1 cellular context compared by ENCODE assay signal in the genomic region with DNA sequence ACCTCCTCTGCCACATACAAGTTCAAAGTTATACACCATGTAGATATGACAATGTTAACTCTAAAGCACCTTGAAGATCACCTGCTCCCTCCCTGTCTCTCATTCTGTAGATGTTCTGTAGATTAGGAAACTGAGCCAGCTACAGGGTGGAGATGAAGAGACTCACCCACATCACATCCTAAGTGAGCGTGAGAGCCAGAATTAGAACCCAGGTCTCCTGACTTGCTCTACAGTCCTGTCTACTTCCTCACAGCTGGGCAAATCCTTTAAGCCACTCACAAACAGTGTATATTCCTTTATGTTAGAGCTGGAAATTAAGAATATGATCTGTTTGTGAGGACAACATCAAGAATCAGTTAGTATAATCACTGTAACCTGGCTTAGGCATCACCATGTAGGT.
TF ChIP-seq lines count a peak whose summit lies in the region.

No MANE protein-coding gene starts in this region.

TF ChIP-seq in HepG2, 621 proteins besides CTCF, POLR2A, EP300 and RAD21:
- TF ChIP-seq HBP1 (CRISPR knock-in tag; IDR thresholded peaks at IDR 0.05; ENCODE audit: low read depth) (no peak), TBL1XR1 (IDR thresholded peaks at IDR 0.05; ENCODE audit: borderline replicate concordance, low read length, partially characterized antibody) (no peak), ETV6 (CRISPR knock-in tag; conservative IDR thresholded peaks at IDR 0.05) (no peak), RAD51 (IDR thresholded peaks at IDR 0.05; ENCODE audit: borderline replicate concordance) (no peak), ZNF121 (CRISPR knock-in tag; IDR thresholded peaks at IDR 0.05) (no peak), MAF1 (CRISPR knock-in tag; IDR thresholded peaks at IDR 0.05; ENCODE audit: borderline replicate concordance) (no peak), TRIM24 (CRISPR knock-in tag; IDR thresholded peaks at IDR 0.05) (no peak), KDM5A (IDR thresholded peaks at IDR 0.05; ENCODE audit: borderline replicate concordance, low read length) (no peak), KDM1A (CRISPR knock-in tag; IDR thresholded peaks at IDR 0.05) (no peak), NRL (CRISPR knock-in tag; IDR thresholded peaks at IDR 0.05; ENCODE audit: borderline replicate concordance) (no peak)
- TF ChIP-seq, protein P1, sequence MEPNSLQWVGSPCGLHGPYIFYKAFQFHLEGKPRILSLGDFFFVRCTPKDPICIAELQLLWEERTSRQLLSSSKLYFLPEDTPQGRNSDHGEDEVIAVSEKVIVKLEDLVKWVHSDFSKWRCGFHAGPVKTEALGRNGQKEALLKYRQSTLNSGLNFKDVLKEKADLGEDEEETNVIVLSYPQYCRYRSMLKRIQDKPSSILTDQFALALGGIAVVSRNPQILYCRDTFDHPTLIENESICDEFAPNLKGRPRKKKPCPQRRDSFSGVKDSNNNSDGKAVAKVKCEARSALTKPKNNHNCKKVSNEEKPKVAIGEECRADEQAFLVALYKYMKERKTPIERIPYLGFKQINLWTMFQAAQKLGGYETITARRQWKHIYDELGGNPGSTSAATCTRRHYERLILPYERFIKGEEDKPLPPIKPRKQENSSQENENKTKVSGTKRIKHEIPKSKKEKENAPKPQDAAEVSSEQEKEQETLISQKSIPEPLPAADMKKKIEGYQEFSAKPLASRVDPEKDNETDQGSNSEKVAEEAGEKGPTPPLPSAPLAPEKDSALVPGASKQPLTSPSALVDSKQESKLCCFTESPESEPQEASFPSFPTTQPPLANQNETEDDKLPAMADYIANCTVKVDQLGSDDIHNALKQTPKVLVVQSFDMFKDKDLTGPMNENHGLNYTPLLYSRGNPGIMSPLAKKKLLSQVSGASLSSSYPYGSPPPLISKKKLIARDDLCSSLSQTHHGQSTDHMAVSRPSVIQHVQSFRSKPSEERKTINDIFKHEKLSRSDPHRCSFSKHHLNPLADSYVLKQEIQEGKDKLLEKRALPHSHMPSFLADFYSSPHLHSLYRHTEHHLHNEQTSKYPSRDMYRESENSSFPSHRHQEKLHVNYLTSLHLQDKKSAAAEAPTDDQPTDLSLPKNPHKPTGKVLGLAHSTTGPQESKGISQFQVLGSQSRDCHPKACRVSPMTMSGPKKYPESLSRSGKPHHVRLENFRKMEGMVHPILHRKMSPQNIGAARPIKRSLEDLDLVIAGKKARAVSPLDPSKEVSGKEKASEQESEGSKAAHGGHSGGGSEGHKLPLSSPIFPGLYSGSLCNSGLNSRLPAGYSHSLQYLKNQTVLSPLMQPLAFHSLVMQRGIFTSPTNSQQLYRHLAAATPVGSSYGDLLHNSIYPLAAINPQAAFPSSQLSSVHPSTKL (CRISPR knock-in tag; IDR thresholded peaks at IDR 0.05), result no peak
